In the genomic region with DNA sequence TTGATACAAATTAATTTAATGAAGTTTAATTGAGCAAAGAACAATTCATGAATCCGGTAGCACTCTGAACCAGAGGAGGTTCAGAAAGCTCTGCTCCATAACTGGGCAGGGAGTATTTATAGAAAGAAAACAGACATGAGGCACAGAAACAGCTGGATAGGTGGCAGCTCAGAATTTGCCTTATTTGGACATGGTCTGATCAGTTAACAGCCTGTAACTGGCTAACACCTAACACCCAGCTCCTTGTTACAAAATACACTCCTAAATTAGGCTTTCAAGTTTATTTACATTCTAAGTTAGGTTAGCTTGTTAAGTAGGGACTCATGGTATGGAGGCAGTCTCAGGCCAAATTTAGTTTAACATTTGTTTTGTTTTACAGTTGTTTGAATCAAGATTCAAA, we compare ENCODE assay signal across 14 cellular contexts.
DNase-seq lines count a peak whose midpoint lies in the region; FAIRE-seq and TF ChIP-seq lines count a peak whose summit lies in the region.
"Had no signal": no experiment of that assay in that cellular context is flagged by ENCODE, and none has a peak within 500 bp of the region (broad histone marks: within the 10 kb centered on the region; RNA-seq: fewer than 3 reads in every experiment).

No MANE protein-coding gene starts in this region.

- H3K4me3 ChIP-seq in MM.1S (ENCODE audit: low read length) (no peak overlapping the region), bronchial epithelial cell (ENCODE audit: low read depth, low read length) (no peak overlapping the region)

- H3K9me2 ChIP-seq in MM.1S (replicated peaks; ENCODE audit: insufficient read depth, low read length) = no peaks in the 10 kb centered on the region

- no peaks in the 10 kb centered on the region; the same call in 1 of the 2 replicates for H3F3A ChIP-seq in MM.1S (ENCODE audit: insufficient read depth, low read length)

- H3K36me3 ChIP-seq in MM.1S (replicated peaks; ENCODE audit: insufficient read depth, low read length) (no peaks in the 10 kb centered on the region), bronchial epithelial cell (ENCODE audit: control insufficient read depth, insufficient read depth, low read length) (no peaks in the 10 kb centered on the region)

- no peaks in the 10 kb centered on the region for H3K79me2 ChIP-seq in MM.1S (ENCODE audit: low read length)

- H3K27ac ChIP-seq in MM.1S (ENCODE audit: low read length) = no peak overlapping the region

- no peak for TF ChIP-seq CTCF in MM.1S (IDR thresholded peaks at IDR 0.05; ENCODE audit: low read length)
- TF ChIP-seq CTCF in bronchial epithelial cell (IDR thresholded peaks at IDR 0.05; ENCODE audit: insufficient read depth, low read length, severe bottlenecking) = no peak
- TF ChIP-seq CTCF in GM10248 (IDR thresholded peaks at IDR 0.05; ENCODE audit: control extremely low read depth, extremely low read depth, low read depth, missing control alignments) = no peak
- no peak for TF ChIP-seq CTCF in osteocyte (IDR thresholded peaks at IDR 0.05)

- H3K4me1 ChIP-seq in MM.1S (ENCODE audit: low read length) = peaks cover 10% of the 10 kb centered on the region

- peaks cover 3% of the 10 kb centered on the region for H3K4me1 Mint-ChIP-seq in osteocyte (ENCODE audit: unreplicated experiment)

- peaks cover 22% of the 10 kb centered on the region for H3K27me3 Mint-ChIP-seq in osteocyte (ENCODE audit: unreplicated experiment)

- no peak overlapping the region for H3K4me3 Mint-ChIP-seq in osteocyte (ENCODE audit: unreplicated experiment)

- H3K36me3 Mint-ChIP-seq in osteocyte (ENCODE audit: unreplicated experiment) = no peaks in the 10 kb centered on the region

- DNase-seq in NOMO-1 treated with DMSO at 0.1 percent for 48 hours (lab: John Stamatoyannopoulos, UW; ENCODE audit: unreplicated experiment) (peak; percentile 35), NOMO-1 treated with dmso at 0.1 percent for 144 hours (lab: John Stamatoyannopoulos, UW; ENCODE audit: unreplicated experiment) (no peak), MM.1S (no peak), bronchial epithelial cell (ENCODE audit: low read depth) (peak; percentile 66), renal cortical epithelial cell (ENCODE audit: low read depth) (peak; percentile 70), GM10248 (ENCODE audit: extremely low spot score) (no peak), osteocyte (ENCODE audit: extremely low spot score, unreplicated experiment) (no peak), medulla oblongata (ENCODE audit: extremely low spot score) (no peak)
- DNase-seq: activated gamma-delta T cell treated with Interleukin-2 at 50 U/mL for 16 hours, Calu3, T1000 had no signal

- CTCF ChIA-PET in GM10248 (lab: Yijun Ruan, JAX) = interaction anchor here (1.2 to 2.2 kb wide), 5 partner anchors 10 to 70 kb away, joined by 3 to 14 read pairs (median 4); no protein-coding TSS in a partner anchor

- H3K9ac ChIP-seq in MM.1S (ENCODE audit: low read length) = no peak overlapping the region

- 0 out of 2 replicates have a peak overlapping the region, but pooled peaks have one; percentile 20 for H3K4me2 ChIP-seq in MM.1S (ENCODE audit: low read depth, low read length)

- no peaks in the 10 kb centered on the region for H4K20me1 ChIP-seq in MM.1S (ENCODE audit: insufficient read depth, low read length)

- no peaks in the 10 kb centered on the region for H3K27me3 ChIP-seq in MM.1S (replicated peaks; ENCODE audit: insufficient read depth, low read length)
- H3K27me3 ChIP-seq in bronchial epithelial cell (ENCODE audit: control insufficient read depth, insufficient read depth, low read length) = no peaks in the 10 kb centered on the region

- no peak overlapping the region for H2AFZ ChIP-seq in MM.1S (ENCODE audit: low read length)

- POLR2A ChIA-PET in GM10248 (lab: Yijun Ruan, JAX) = no interaction called here

- H3K9me3 Mint-ChIP-seq in osteocyte (ENCODE audit: unreplicated experiment) = no peaks in the 10 kb centered on the region

- no peak for FAIRE-seq in bronchial epithelial cell (lab: Jason Lieb, UNC)
- FAIRE-seq: H54, urothelium cell line had no signal

- H3K9me3 ChIP-seq in MM.1S (replicated peaks; ENCODE audit: insufficient read depth, low read length) = no peaks in the 10 kb centered on the region

- no peak overlapping the region for H3K27ac Mint-ChIP-seq in osteocyte (ENCODE audit: unreplicated experiment)
- H3K27ac Mint-ChIP-seq: progenitor cell of endocrine pancreas had no signal

Comparison
In these comparisons a context has a peak if more than half of its experiments do, and no peak if none do; other contexts are left out.
1. DNase-seq: peak in NOMO-1 treated with DMSO at 0.1 percent for 48 hours (single experiment), bronchial epithelial cell (single experiment) and renal cortical epithelial cell (single experiment); none in NOMO-1 treated with dmso at 0.1 percent for 144 hours (single experiment), MM.1S (single experiment), GM10248 (single experiment), osteocyte (single experiment) and medulla oblongata (single experiment).